In the genomic region with DNA sequence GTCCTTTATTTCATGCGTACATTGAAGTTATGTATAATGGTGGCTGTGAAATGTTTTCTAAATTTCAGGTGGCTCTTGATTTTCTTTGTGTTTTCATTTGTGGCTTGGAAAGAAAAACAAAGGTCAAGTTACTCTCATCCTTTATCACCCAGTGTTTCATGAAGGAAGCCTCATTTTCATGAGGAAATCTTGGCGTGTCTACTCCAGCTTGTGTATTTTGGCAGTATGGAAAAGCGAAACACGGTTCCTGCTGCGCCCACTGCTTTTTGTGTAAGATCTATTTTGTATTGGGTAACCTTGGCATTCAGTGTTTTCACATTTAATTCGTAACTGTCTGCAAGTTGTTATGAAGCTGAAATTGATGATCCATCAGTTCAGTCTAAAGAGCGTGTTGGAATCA, we compare ENCODE assay signal across 14 cellular contexts.
DNase-seq lines count a peak whose midpoint lies in the region; ATAC-seq, FAIRE-seq and TF ChIP-seq lines count a peak whose summit lies in the region.
"Had no signal": no experiment of that assay in that cellular context is flagged by ENCODE, and none has a peak within 500 bp of the region (broad histone marks: within the 10 kb centered on the region; RNA-seq: fewer than 3 reads in every experiment).

No MANE protein-coding gene starts in this region.

- peak overlapping the region; percentile 64 for H3K27ac Mint-ChIP-seq in neural crest cell (ENCODE audit: unreplicated experiment)
- no peak overlapping the region for H3K27ac Mint-ChIP-seq in activated T-cell treated with anti-CD3 and anti-CD28 coated beads, Interleukin-2, amount 50 U/mL, for 24 hours
- H3K27ac Mint-ChIP-seq: CD8-positive, alpha-beta memory T cell; memory B cell; naive thymus-derived CD8-positive, alpha-beta T cell had no signal

- H3K27me3 ChIP-seq in transverse colon = no peaks in the 10 kb centered on the region

- TF ChIP-seq CTCF in neural crest cell (conservative IDR thresholded peaks at IDR 0.05) (no peak), transverse colon (IDR thresholded peaks at IDR 0.05) (no peak)

- no peak for ATAC-seq in esophagus mucosa
- ATAC-seq: naive thymus-derived CD8-positive, alpha-beta T cell had no signal

- H3K27ac ChIP-seq in transverse colon = no peak overlapping the region
- H3K27ac ChIP-seq: PC-9 had no signal

- peaks cover 6% of the 10 kb centered on the region for H3K36me3 Mint-ChIP-seq in neural crest cell (ENCODE audit: low read depth)
- no peaks in the 10 kb centered on the region for H3K36me3 Mint-ChIP-seq in activated T-cell treated with anti-CD3 and anti-CD28 coated beads, Interleukin-2, amount 50 U/mL, for 24 hours (ENCODE audit: low read depth)
- H3K36me3 Mint-ChIP-seq: CD8-positive, alpha-beta memory T cell; memory B cell; naive thymus-derived CD8-positive, alpha-beta T cell had no signal

- WGBS in transverse colon (ENCODE audit: low coverage in 1 of 2), 2 donors = 83 to 89% methylated on average over 7 of the region's 7 CpGs

- no peak for TF ChIP-seq POLR2A in H54 (IDR thresholded peaks at IDR 0.05; ENCODE audit: low read depth, low read length)
- TF ChIP-seq POLR2A in transverse colon (IDR thresholded peaks at IDR 0.05) = no peak

- FAIRE-seq in H54 (lab: Jason Lieb, UNC) = no peak

- peaks cover 55% of the 10 kb centered on the region for H3K4me1 Mint-ChIP-seq in neural crest cell
- no peaks in the 10 kb centered on the region for H3K4me1 Mint-ChIP-seq in activated T-cell treated with anti-CD3 and anti-CD28 coated beads, Interleukin-2, amount 50 U/mL, for 24 hours (ENCODE audit: low read depth)
- H3K4me1 Mint-ChIP-seq: CD8-positive, alpha-beta memory T cell; memory B cell; naive thymus-derived CD8-positive, alpha-beta T cell had no signal

- no peaks in the 10 kb centered on the region for H3K36me3 ChIP-seq in transverse colon

- no peak for TF ChIP-seq EP300 in transverse colon (IDR thresholded peaks at IDR 0.05; ENCODE audit: low read depth)

- in situ Hi-C loops in transverse colon (cut with MboI; ENCODE audit: low pct_ligation_motif_present in 1 of 4, low pct_unique_long_range_greater_than_20kb in 1 of 4, low sequenced_read_pairs in 3 of 4) = no loop called here

- H3K4me3 Mint-ChIP-seq in neural crest cell = peak overlapping the region; percentile 4
- H3K4me3 Mint-ChIP-seq in activated T-cell treated with anti-CD3 and anti-CD28 coated beads, Interleukin-2, amount 50 U/mL, for 24 hours = no peak overlapping the region
- H3K4me3 Mint-ChIP-seq: CD8-positive, alpha-beta memory T cell; memory B cell; naive thymus-derived CD8-positive, alpha-beta T cell had no signal

- H3K9me3 Mint-ChIP-seq in neural crest cell = no peaks in the 10 kb centered on the region
- no peaks in the 10 kb centered on the region for H3K9me3 Mint-ChIP-seq in activated T-cell treated with anti-CD3 and anti-CD28 coated beads, Interleukin-2, amount 50 U/mL, for 24 hours
- H3K9me3 Mint-ChIP-seq: CD8-positive, alpha-beta memory T cell; memory B cell; naive thymus-derived CD8-positive, alpha-beta T cell had no signal

- peaks cover 0 to 14% (median 5%) of the 10 kb centered on the region in 4 donors for H3K4me1 ChIP-seq in transverse colon

- no peaks in the 10 kb centered on the region for H3K27me3 Mint-ChIP-seq in neural crest cell (ENCODE audit: low read depth)
- peaks cover 7% of the 10 kb centered on the region for H3K27me3 Mint-ChIP-seq in activated T-cell treated with anti-CD3 and anti-CD28 coated beads, Interleukin-2, amount 50 U/mL, for 24 hours

- DNase-seq in AG20443 (ENCODE audit: low spot score) (peak; percentile 47), NCI-H2081 treated with DMSO at 0.1 percent for 48 hours (lab: John Stamatoyannopoulos, UW) (peak; percentile 12), fibroblast of gingiva (ENCODE audit: low read depth) (peak; percentile 75), neural crest cell (ENCODE audit: low read depth, low spot score) (no peak), H54 (ENCODE audit: insufficient read length, low spot score) (no peak), transverse colon (no peak)
- DNase-seq in activated T-cell treated with anti-CD3 and anti-CD28 coated beads, Interleukin-2, amount 50 U/mL, for 24 hours = no peak
- DNase-seq: CD8-positive, alpha-beta memory T cell; MV-4-11; naive thymus-derived CD8-positive, alpha-beta T cell; NCI-H2171 treated with DMSO at 0.1 percent for 48 hours; PC-9 had no signal

- intact Hi-C loops in transverse colon (cut with DNase I; ENCODE audit: low total_unique reads) = no loop called here

- H3K9me3 ChIP-seq in transverse colon = no peaks in the 10 kb centered on the region

- H3K4me3 ChIP-seq in transverse colon = no peak overlapping the region
- H3K4me3 ChIP-seq: PC-9 had no signal

Comparison
In these comparisons a context has a peak if more than half of its experiments do, and no peak if none do; other contexts are left out.
1. DNase-seq: peak in AG20443 (single experiment), NCI-H2081 treated with DMSO at 0.1 percent for 48 hours (single experiment) and fibroblast of gingiva (single experiment); none in neural crest cell (single experiment), H54 (single experiment), transverse colon (single experiment) and activated T-cell treated with anti-CD3 and anti-CD28 coated beads, Interleukin-2, amount 50 U/mL, for 24 hours (single experiment).